In the genomic region with DNA sequence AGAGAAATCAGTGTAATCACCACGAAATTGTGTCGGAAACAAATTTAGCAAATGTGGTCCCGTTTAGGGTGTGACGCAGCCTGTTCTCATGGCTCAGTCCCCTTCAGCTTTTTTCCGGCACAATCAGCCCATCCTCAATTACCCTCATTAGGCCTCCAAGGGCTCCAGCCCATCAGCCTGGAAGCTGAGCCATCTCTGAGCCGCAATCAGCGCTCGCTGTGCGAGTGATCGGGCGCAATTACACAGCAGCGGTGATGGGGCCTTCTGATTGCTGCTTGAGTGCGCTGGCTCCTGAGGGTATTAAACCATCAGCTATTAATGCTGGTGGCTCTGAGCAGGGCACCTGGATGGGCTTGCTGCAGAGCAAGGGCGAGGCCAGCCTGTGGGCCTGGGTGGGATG, we compare ENCODE assay signal across 1 cellular context.
A peak's percentile ranks its signal among the peaks of the same experiment; 100 is the strongest.
TF ChIP-seq lines count a peak whose summit lies in the region.

No MANE protein-coding gene starts in this region.

TF ChIP-seq in GM12878, 131 proteins besides CTCF, POLR2A, EP300 and RAD21 (continued from another document):
- TF ChIP-seq, protein P1, sequence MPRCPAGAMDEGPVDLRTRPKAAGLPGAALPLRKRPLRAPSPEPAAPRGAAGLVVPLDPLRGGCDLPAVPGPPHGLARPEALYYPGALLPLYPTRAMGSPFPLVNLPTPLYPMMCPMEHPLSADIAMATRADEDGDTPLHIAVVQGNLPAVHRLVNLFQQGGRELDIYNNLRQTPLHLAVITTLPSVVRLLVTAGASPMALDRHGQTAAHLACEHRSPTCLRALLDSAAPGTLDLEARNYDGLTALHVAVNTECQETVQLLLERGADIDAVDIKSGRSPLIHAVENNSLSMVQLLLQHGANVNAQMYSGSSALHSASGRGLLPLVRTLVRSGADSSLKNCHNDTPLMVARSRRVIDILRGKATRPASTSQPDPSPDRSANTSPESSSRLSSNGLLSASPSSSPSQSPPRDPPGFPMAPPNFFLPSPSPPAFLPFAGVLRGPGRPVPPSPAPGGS (IDR thresholded peaks at IDR 0.05; ENCODE audit: borderline replicate concordance, insufficient read depth, low read depth, low read length, poor library complexity, severe bottlenecking): peak; percentile 92
- TF ChIP-seq, protein P2, sequence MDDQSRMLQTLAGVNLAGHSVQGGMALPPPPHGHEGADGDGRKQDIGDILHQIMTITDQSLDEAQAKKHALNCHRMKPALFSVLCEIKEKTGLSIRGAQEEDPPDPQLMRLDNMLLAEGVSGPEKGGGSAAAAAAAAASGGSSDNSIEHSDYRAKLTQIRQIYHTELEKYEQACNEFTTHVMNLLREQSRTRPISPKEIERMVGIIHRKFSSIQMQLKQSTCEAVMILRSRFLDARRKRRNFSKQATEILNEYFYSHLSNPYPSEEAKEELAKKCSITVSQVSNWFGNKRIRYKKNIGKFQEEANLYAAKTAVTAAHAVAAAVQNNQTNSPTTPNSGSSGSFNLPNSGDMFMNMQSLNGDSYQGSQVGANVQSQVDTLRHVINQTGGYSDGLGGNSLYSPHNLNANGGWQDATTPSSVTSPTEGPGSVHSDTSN (IDR thresholded peaks at IDR 0.05; ENCODE audit: insufficient replicate concordance, low read depth, low read length): peak; percentile 48
- TF ChIP-seq, protein P3, sequence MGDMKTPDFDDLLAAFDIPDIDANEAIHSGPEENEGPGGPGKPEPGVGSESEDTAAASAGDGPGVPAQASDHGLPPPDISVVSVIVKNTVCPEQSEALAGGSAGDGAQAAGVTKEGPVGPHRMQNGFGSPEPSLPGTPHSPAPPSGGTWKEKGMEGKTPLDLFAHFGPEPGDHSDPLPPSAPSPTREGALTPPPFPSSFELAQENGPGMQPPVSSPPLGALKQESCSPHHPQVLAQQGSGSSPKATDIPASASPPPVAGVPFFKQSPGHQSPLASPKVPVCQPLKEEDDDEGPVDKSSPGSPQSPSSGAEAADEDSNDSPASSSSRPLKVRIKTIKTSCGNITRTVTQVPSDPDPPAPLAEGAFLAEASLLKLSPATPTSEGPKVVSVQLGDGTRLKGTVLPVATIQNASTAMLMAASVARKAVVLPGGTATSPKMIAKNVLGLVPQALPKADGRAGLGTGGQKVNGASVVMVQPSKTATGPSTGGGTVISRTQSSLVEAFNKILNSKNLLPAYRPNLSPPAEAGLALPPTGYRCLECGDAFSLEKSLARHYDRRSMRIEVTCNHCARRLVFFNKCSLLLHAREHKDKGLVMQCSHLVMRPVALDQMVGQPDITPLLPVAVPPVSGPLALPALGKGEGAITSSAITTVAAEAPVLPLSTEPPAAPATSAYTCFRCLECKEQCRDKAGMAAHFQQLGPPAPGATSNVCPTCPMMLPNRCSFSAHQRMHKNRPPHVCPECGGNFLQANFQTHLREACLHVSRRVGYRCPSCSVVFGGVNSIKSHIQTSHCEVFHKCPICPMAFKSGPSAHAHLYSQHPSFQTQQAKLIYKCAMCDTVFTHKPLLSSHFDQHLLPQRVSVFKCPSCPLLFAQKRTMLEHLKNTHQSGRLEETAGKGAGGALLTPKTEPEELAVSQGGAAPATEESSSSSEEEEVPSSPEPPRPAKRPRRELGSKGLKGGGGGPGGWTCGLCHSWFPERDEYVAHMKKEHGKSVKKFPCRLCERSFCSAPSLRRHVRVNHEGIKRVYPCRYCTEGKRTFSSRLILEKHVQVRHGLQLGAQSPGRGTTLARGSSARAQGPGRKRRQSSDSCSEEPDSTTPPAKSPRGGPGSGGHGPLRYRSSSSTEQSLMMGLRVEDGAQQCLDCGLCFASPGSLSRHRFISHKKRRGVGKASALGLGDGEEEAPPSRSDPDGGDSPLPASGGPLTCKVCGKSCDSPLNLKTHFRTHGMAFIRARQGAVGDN (IDR thresholded peaks at IDR 0.05): no peak
